Comparison of ENCODE assay signal across 9 cellular contexts in the genomic region with DNA sequence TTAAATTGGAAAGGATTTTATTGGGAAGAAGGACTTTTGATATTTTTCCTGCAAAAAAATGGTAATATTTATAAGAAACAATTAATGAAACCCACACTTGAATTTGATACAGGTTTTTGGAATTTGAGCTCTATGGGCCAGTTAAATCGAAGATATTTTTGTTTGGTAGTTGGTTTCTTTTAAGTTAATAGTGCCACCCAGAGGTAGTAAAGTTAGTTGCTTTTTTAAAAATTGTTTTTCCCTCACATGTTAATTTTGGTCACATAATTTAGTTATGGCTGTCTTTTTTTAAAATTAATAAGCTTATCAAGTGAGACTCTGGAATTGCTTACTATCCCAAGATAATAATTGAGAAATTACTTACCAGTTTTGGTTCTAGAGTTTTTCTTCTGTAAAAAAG. TPM values are rescaled to one million over a fixed set of nuclear protein-coding genes. Genes with fewer than 3 reads are reported as not detected.
DNase-seq lines count a peak whose midpoint lies in the region; ATAC-seq, FAIRE-seq and TF ChIP-seq lines count a peak whose summit lies in the region.
"Had no signal": no experiment of that assay in that cellular context is flagged by ENCODE, and none has a peak within 500 bp of the region (broad histone marks: within the 10 kb centered on the region; RNA-seq: fewer than 3 reads in every experiment).

No MANE protein-coding gene starts in this region.

- peak; percentile 51 for FAIRE-seq in GM19239 (lab: Jason Lieb, UNC)

- no peak for TF ChIP-seq EP300 in SK-N-SH (IDR thresholded peaks at IDR 0.05; ENCODE audit: borderline replicate concordance in 1 of 2, low read depth in 1 of 2, low read length in 1 of 2)

- POLR2A ChIA-PET in SK-N-SH (lab: Yijun Ruan, JAX) = no interaction called here
- POLR2A ChIA-PET in HEK293T (lab: Yijun Ruan, JAX) = no interaction called here

- H3K9me3 Mint-ChIP-seq in glutamatergic neuron (ENCODE audit: unreplicated experiment) = no peaks in the 10 kb centered on the region
- H3K9me3 Mint-ChIP-seq in effector memory CD8-positive, alpha-beta T cell = no peaks in the 10 kb centered on the region

- H3K9me3 ChIP-seq in SK-N-SH = peaks cover 9% of the 10 kb centered on the region; the same call in 1 of the 2 replicates
- H3K9me3 ChIP-seq in left lung = peaks cover 0 to 8% of the 10 kb centered on the region in 2 donors
- H3K9me3 ChIP-seq: SJCRH30 had no signal

- H3K4me3 ChIP-seq in AG10803 (ENCODE audit: low read length) = no peak overlapping the region
- H3K4me3 ChIP-seq in SK-N-SH (ENCODE audit: low read depth in 2 of 2, low read length in 1 of 2) = no peak overlapping the region
- H3K4me3 ChIP-seq in left lung = no peak overlapping the region
- H3K4me3 ChIP-seq: SJCRH30 had no signal

- no peak overlapping the region for H3K27ac Mint-ChIP-seq in glutamatergic neuron (ENCODE audit: unreplicated experiment)
- H3K27ac Mint-ChIP-seq in effector memory CD8-positive, alpha-beta T cell = no peak overlapping the region

- no peaks in the 10 kb centered on the region for H3K9me2 ChIP-seq in SK-N-SH

- H4K20me1 ChIP-seq in SK-N-SH (ENCODE audit: insufficient read depth) = no peaks in the 10 kb centered on the region

- TF ChIP-seq CTCF in AG10803 (conservative IDR thresholded peaks at IDR 0.05; ENCODE audit: low read length) = peak; percentile 64
- TF ChIP-seq CTCF in SK-N-SH (IDR thresholded peaks at IDR 0.05) = peak; percentile 73
- TF ChIP-seq CTCF in glutamatergic neuron (IDR thresholded peaks at IDR 0.05; ENCODE audit: partially characterized antibody, unreplicated experiment) = peak; percentile 19
- TF ChIP-seq CTCF in left lung (IDR thresholded peaks at IDR 0.05) = no peak

- no peaks in the 10 kb centered on the region for H3K4me1 Mint-ChIP-seq in glutamatergic neuron (ENCODE audit: low read depth, unreplicated experiment)
- peaks cover 2 to 17% of the 10 kb centered on the region in 2 donors for H3K4me1 Mint-ChIP-seq in effector memory CD8-positive, alpha-beta T cell (ENCODE audit: low read depth in 2 of 2)

- ATAC-seq in left lung = no peak
- no peak for ATAC-seq in effector memory CD8-positive, alpha-beta T cell (replicated peaks)

- H3K4me2 ChIP-seq in SK-N-SH = no peak overlapping the region

- peaks cover 88% of the 10 kb centered on the region for H3K79me2 ChIP-seq in SK-N-SH (ENCODE audit: insufficient read depth)

- no peak overlapping the region for H3K9ac ChIP-seq in SK-N-SH

- intact Hi-C loops in left lung (cut with DNase I) = loop anchor here in 1 of 2 donors (10.0 kb wide), 1 partner anchor 420 kb away; no protein-coding TSS in a partner anchor

- peak; percentile 64 for TF ChIP-seq RAD21 in SK-N-SH (IDR thresholded peaks at IDR 0.05; ENCODE audit: low read length)

- peak; percentile 39 for DNase-seq in AG10803 (ENCODE audit: low read depth)
- DNase-seq in GM19239 (ENCODE audit: insufficient read length, low spot score) = no peak
- DNase-seq in SK-N-SH = no peak
- DNase-seq in glutamatergic neuron = no peak
- no peak for DNase-seq in left lung
- DNase-seq in effector memory CD8-positive, alpha-beta T cell = no peak
- DNase-seq in HEK293T (ENCODE audit: extremely low spot score) = no peak
- DNase-seq in activated effector memory CD4-positive, alpha-beta T cell treated with Interleukin-2 at 50 U/mL for 16 hours = no peak

- peaks cover 27% of the 10 kb centered on the region for H3F3A ChIP-seq in SK-N-SH (replicated peaks; ENCODE audit: insufficient read depth)

- WGBS in SK-N-SH (ENCODE audit: low lambda C conversion rate) = 21% methylated on average over 1 of the region's 1 CpG

- H3K4me1 ChIP-seq in SK-N-SH (ENCODE audit: control insufficient read depth in 1 of 2, insufficient read depth in 2 of 2, low read depth in 1 of 2, low read length in 1 of 2) (no peaks in the 10 kb centered on the region; a peak in 2 of 4 replicates), left lung (no peaks in the 10 kb centered on the region)
- H3K4me1 ChIP-seq: SJCRH30 had no signal

- no peaks in the 10 kb centered on the region for H3K27me3 ChIP-seq in SK-N-SH (ENCODE audit: insufficient read depth)
- no peaks in the 10 kb centered on the region for H3K27me3 ChIP-seq in left lung
- H3K27me3 ChIP-seq: SJCRH30 had no signal

- no peak overlapping the region for H2AFZ ChIP-seq in SK-N-SH (ENCODE audit: low read depth)

- CTCF ChIA-PET in SK-N-SH (lab: Yijun Ruan, JAX) (interaction anchor here (0.7 to 1.6 kb wide), 8 partner anchors 11 to 759 kb away, joined by 3 to 9 read pairs (median 4); no protein-coding TSS in a partner anchor), HEK293T (lab: Yijun Ruan, JAX) (no interaction called here)

- peak overlapping the region in 1 of 2 experiments; percentile 35; a peak in 1 of 4 replicates for H3K27ac ChIP-seq in SK-N-SH (ENCODE audit: low read depth in 2 of 2, low read length in 1 of 2)
- H3K27ac ChIP-seq in left lung = no peak overlapping the region
- H3K27ac ChIP-seq: SJCRH30 had no signal

- peaks cover under 1% of the 10 kb centered on the region for H3K36me3 Mint-ChIP-seq in glutamatergic neuron (ENCODE audit: unreplicated experiment)
- peaks cover 36% of the 10 kb centered on the region for H3K36me3 Mint-ChIP-seq in effector memory CD8-positive, alpha-beta T cell (ENCODE audit: insufficient read depth)

- H3K36me3 ChIP-seq in SK-N-SH (replicated peaks in 1 of 2; ENCODE audit: control insufficient read depth in 1 of 2, insufficient read depth in 2 of 2, low read length in 1 of 2) (peaks cover 57 to 80% of the 10 kb centered on the region in 2 experiments), left lung (peaks cover 0 to 76% of the 10 kb centered on the region in 2 donors)

- H3K27me3 Mint-ChIP-seq in glutamatergic neuron (ENCODE audit: unreplicated experiment) = no peaks in the 10 kb centered on the region
- H3K27me3 Mint-ChIP-seq in effector memory CD8-positive, alpha-beta T cell = no peaks in the 10 kb centered on the region

- no peak overlapping the region for H3K4me3 Mint-ChIP-seq in glutamatergic neuron (ENCODE audit: unreplicated experiment)
- H3K4me3 Mint-ChIP-seq in effector memory CD8-positive, alpha-beta T cell = no peak overlapping the region

TF ChIP-seq in SK-N-SH, 30 proteins besides CTCF, POLR2A, EP300 and RAD21 (continues in another document):
- TF ChIP-seq NFIC (IDR thresholded peaks at IDR 0.05; ENCODE audit: borderline replicate concordance) (no peak), SMC3 (IDR thresholded peaks at IDR 0.05; ENCODE audit: low read depth, low read length) (0 out of 2 replicates have a peak, but pooled peaks have one; percentile 27), FOXM1 (IDR thresholded peaks at IDR 0.05; ENCODE audit: low read depth) (no peak)

TF ChIP-seq in HEK293T, 16 proteins besides CTCF, POLR2A, EP300 and RAD21:
- TF ChIP-seq ZNF384 (IDR thresholded peaks at IDR 0.05) (no peak), TARDBP (IDR thresholded peaks at IDR 0.05) (no peak), SUZ12 (IDR thresholded peaks at IDR 0.05) (no peak), BHLHE40 (IDR thresholded peaks at IDR 0.05; ENCODE audit: borderline replicate concordance) (no peak)

RNA-seq across cellular contexts. Expression of a gene that starts 7.1 kb away (rescaled TPM):
- polyA plus RNA-seq in SK-N-SH (2012; rRNA removed) = 14.1 and 19.9 TPM in 2 replicates
- 23.8 and 27.2 TPM in 2 replicates for polyA plus RNA-seq in SK-N-SH (2012; cell fraction: cytosol; rRNA removed)
- 7.4 and 19.3 TPM in 2 replicates for polyA plus RNA-seq in SK-N-SH (2012; cell fraction: nucleus; rRNA removed)
- total RNA-seq in glutamatergic neuron (ENCODE audit: unreplicated experiment) (15.3 TPM), left lung (10 to 100 TPM; 11.2 to 14.9 TPM)

Comparison
In these comparisons a context has a peak if more than half of its experiments do, and no peak if none do; other contexts are left out.
1. CTCF ChIP-seq: peak in AG10803 (single experiment), SK-N-SH (single experiment) and glutamatergic neuron (single experiment); none in left lung (0 of 2).